In the genomic region with DNA sequence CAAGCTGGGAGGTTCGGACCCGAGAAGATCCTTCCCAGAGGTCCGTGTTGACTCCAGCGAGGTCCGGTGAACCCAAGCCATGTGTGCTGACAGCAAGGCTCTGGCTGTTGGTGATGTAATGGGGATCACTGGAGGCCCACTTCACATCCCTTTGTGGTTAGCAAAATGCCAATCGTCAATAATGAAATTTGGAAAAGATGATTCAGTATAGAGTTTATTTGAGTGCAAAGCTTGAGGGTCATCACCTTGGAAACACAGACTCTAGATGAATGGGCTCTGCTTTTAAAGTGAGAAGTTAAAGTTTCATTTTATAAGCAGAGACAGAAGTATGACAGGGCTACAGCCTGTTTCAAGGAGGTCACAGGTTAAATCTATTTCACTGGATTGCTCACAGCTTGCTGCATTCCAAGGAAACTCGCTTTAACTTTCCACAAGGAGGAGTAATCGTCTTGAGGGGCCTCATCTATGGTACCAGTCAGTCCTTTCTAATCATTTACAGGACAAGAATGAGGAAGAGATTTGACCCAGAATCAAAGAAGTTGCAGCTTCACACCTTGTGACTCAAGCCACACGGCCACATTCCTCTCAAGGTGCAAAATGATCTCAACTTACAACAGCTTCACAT, we compare ENCODE assay signal across 11 cellular contexts.
DNase-seq lines count a peak whose midpoint lies in the region; ATAC-seq and TF ChIP-seq lines count a peak whose summit lies in the region.
"Had no signal": no experiment of that assay in that cellular context is flagged by ENCODE, and none has a peak within 500 bp of the region (broad histone marks: within the 10 kb centered on the region; RNA-seq: fewer than 3 reads in every experiment).

No MANE protein-coding gene starts in this region.

- H3K27ac ChIP-seq in brain microvascular endothelial cell = peak overlapping the region; percentile 19
- H3K27ac ChIP-seq: BLaER1 had no signal

- H3K9me3 ChIP-seq in BE2C = no peaks in the 10 kb centered on the region
- H3K9me3 ChIP-seq: BLaER1 had no signal

- H3K4me3 Mint-ChIP-seq in stimulated activated naive CD8-positive, alpha-beta T cell treated with anti-CD3 and anti-CD28 coated beads, Interleukin-15, amount 100 ng/mL, for 72 hours = no peak overlapping the region

- H3K36me3 ChIP-seq in brain microvascular endothelial cell (replicated peaks) = no peaks in the 10 kb centered on the region
- no peaks in the 10 kb centered on the region for H3K36me3 ChIP-seq in BE2C
- H3K36me3 ChIP-seq: BLaER1 had no signal

- no peaks in the 10 kb centered on the region for H3K9me3 Mint-ChIP-seq in stimulated activated naive CD8-positive, alpha-beta T cell treated with anti-CD3 and anti-CD28 coated beads, Interleukin-15, amount 100 ng/mL, for 72 hours

- H3K4me1 Mint-ChIP-seq in stimulated activated naive CD8-positive, alpha-beta T cell treated with anti-CD3 and anti-CD28 coated beads, Interleukin-15, amount 100 ng/mL, for 72 hours = peaks cover 17% of the 10 kb centered on the region

- H3K4me3 ChIP-seq in brain microvascular endothelial cell (ENCODE audit: low read depth, low read length) = no peak overlapping the region
- no peak overlapping the region for H3K4me3 ChIP-seq in BE2C (ENCODE audit: low read depth, low read length)
- H3K4me3 ChIP-seq: BLaER1 had no signal

- no peaks in the 10 kb centered on the region for H3K27me3 ChIP-seq in brain microvascular endothelial cell (replicated peaks)
- H3K27me3 ChIP-seq in BE2C = no peaks in the 10 kb centered on the region
- H3K27me3 ChIP-seq: BLaER1 had no signal

- peaks cover 19% of the 10 kb centered on the region for H3K27me3 Mint-ChIP-seq in stimulated activated naive CD8-positive, alpha-beta T cell treated with anti-CD3 and anti-CD28 coated beads, Interleukin-15, amount 100 ng/mL, for 72 hours

- in situ Hi-C loops in brain microvascular endothelial cell (cut with HindIII; ENCODE audit: low pct_ligation_motif_present, low sequenced_read_pairs) = no loop called here

- H3K27ac Mint-ChIP-seq in stimulated activated naive CD8-positive, alpha-beta T cell treated with anti-CD3 and anti-CD28 coated beads, Interleukin-15, amount 100 ng/mL, for 72 hours = no peak overlapping the region

- H3K4me1 ChIP-seq in BE2C = no peaks in the 10 kb centered on the region

- DNase-seq in stimulated activated naive CD8-positive, alpha-beta T cell treated with anti-CD3 and anti-CD28 coated beads, Interleukin-15, Interleukin-2, amounts not matched to agents 100 U/mL and 50 U/mL, for 24 hours = no peak
- DNase-seq in stimulated activated naive CD8-positive, alpha-beta T cell treated with anti-CD3 and anti-CD28 coated beads, Interleukin-15, amount 100 ng/mL, for 72 hours = no peak
- DNase-seq in brain microvascular endothelial cell (peak; percentile 69), iris pigment epithelial cell (ENCODE audit: low read depth) (peak; percentile 60), NCI-H2081 (lab: John Stamatoyannopoulos, UW) (no peak), BE2C (no peak)
- DNase-seq in stimulated activated CD4-positive, alpha-beta T cell treated with anti-CD3 and anti-CD28 coated beads, Interleukin-15, amount 100 ng/mL, for 24 hours = no peak
- DNase-seq: central memory CD4-positive, alpha-beta T cell; NCI-H2081 treated with DMSO at 0.1 percent for 48 hours had no signal

- ATAC-seq in stimulated activated naive CD8-positive, alpha-beta T cell treated with anti-CD3 and anti-CD28 coated beads, Interleukin-15, Interleukin-2, amounts not matched to agents 100 U/mL and 50 U/mL, for 24 hours = peak; percentile 36
- no peak for ATAC-seq in stimulated activated naive CD8-positive, alpha-beta T cell treated with anti-CD3 and anti-CD28 coated beads, Interleukin-15, amount 100 ng/mL, for 72 hours
- ATAC-seq in GM19324 (IDR thresholded peaks at IDR 0.05; ENCODE audit: low FRiP score, unreplicated experiment) = no peak

- peak; percentile 61 for TF ChIP-seq CTCF in brain microvascular endothelial cell (IDR thresholded peaks at IDR 0.05; ENCODE audit: low read depth, low read length, missing control alignments)
- no peak for TF ChIP-seq CTCF in BE2C (IDR thresholded peaks at IDR 0.05; ENCODE audit: low read depth, low read length)

Comparison
In these comparisons a context has a peak if more than half of its experiments do, and no peak if none do; other contexts are left out.
1. DNase-seq: peak in brain microvascular endothelial cell (single experiment) and iris pigment epithelial cell (single experiment); none in stimulated activated naive CD8-positive, alpha-beta T cell treated with anti-CD3 and anti-CD28 coated beads, Interleukin-15, Interleukin-2, amounts not matched to agents 100 U/mL and 50 U/mL, for 24 hours (single experiment), stimulated activated naive CD8-positive, alpha-beta T cell treated with anti-CD3 and anti-CD28 coated beads, Interleukin-15, amount 100 ng/mL, for 72 hours (0 of 2), stimulated activated CD4-positive, alpha-beta T cell treated with anti-CD3 and anti-CD28 coated beads, Interleukin-15, amount 100 ng/mL, for 24 hours (single experiment), NCI-H2081 (0 of 2) and BE2C (single experiment).